ENCODE assay signal across 1 cellular context in genomic region chr3:57555738-57556458, GRCh38.
A peak's percentile ranks its signal among the peaks of the same experiment; 100 is the strongest.
TF ChIP-seq lines count a peak whose summit lies in the region.

PDE12 (plus strand) TSS chr3:57556274; CDS start chr3:57556380, 106 bp downstream.

TF ChIP-seq in HepG2, 621 proteins besides CTCF, POLR2A, EP300 and RAD21 (continued from another document):
- TF ChIP-seq ARID5B (CRISPR knock-in tag; IDR thresholded peaks at IDR 0.05) (peak; percentile 77), POLR2AphosphoS2 (IDR thresholded peaks at IDR 0.05; ENCODE audit: low read depth, low read length) (no peak), ZNF749 (CRISPR knock-in tag; IDR thresholded peaks at IDR 0.05; ENCODE audit: borderline replicate concordance) (peak; percentile 90), ZNF274 (CRISPR knock-in tag; IDR thresholded peaks at IDR 0.05) (peak; percentile 87; the same call in 1 of the 2 replicates)
TF ChIP-seq in HepG2: peak in this region for 349.
